Comparison of ENCODE assay signal across 13 cellular contexts in genomic region chr22:27512283-27512761, GRCh38.
DNase-seq lines count a peak whose midpoint lies in the region; ATAC-seq and TF ChIP-seq lines count a peak whose summit lies in the region.
"Had no signal": no experiment of that assay in that cellular context is flagged by ENCODE, and none has a peak within 500 bp of the region (broad histone marks: within the 10 kb centered on the region; RNA-seq: fewer than 3 reads in every experiment).

No MANE protein-coding gene starts in this region.

- peaks cover 23% of the 10 kb centered on the region for H3K27me3 Mint-ChIP-seq in mesothelial cell of epicardium (ENCODE audit: low read depth)
- H3K27me3 Mint-ChIP-seq in GM23338 (ENCODE audit: insufficient read depth, low read depth, poor library complexity), result no peaks in the 10 kb centered on the region

- ATAC-seq in GM23338, result no peak

- H3K79me2 ChIP-seq in GM23338 (replicated peaks; ENCODE audit: insufficient read depth), result no peaks in the 10 kb centered on the region

- H3K27ac Mint-ChIP-seq in mesothelial cell of epicardium (peak overlapping the region; percentile 96), GM23338 (no peak overlapping the region)
- H3K27ac Mint-ChIP-seq: activated naive CD8-positive, alpha-beta T cell treated with anti-CD3 and anti-CD28 coated beads for 36 hours had no signal

- no peaks in the 10 kb centered on the region for H3K4me1 ChIP-seq in GM23338 (ENCODE audit: insufficient read depth)
- H3K4me1 ChIP-seq: BE2C had no signal

- no peak overlapping the region for H3K4me2 ChIP-seq in GM23338

- no peaks in the 10 kb centered on the region for H3F3A ChIP-seq in GM23338 (replicated peaks; ENCODE audit: low read depth)

- no peaks in the 10 kb centered on the region for H3K36me3 Mint-ChIP-seq in mesothelial cell of epicardium
- H3K36me3 Mint-ChIP-seq in GM23338 (ENCODE audit: low read depth), result no peaks in the 10 kb centered on the region
- H3K36me3 Mint-ChIP-seq: activated naive CD8-positive, alpha-beta T cell treated with anti-CD3 and anti-CD28 coated beads for 36 hours had no signal

- DNase-seq in 8988T (peak; percentile 47), NCI-H2029 (lab: John Stamatoyannopoulos, UW) (peak; percentile 31), epithelial cell of esophagus (ENCODE audit: low read depth) (peak; percentile 100), mesothelial cell of epicardium (ENCODE audit: low spot score in 2 of 2, unreplicated experiment in 2 of 2) (peak in 1 of 2 experiments; percentile 69), NCI-H146 treated with DMSO at 0.1 percent for 48 hours (lab: John Stamatoyannopoulos, UW; ENCODE audit: unreplicated experiment) (no peak), GM23338 (ENCODE audit: low spot score) (no peak), midbrain (lab: John Stamatoyannopoulos, UW) (no peak)
- no peak for DNase-seq in activated CD4-positive, alpha-beta T cell treated with anti-CD3 and anti-CD28 coated beads for 4 hours
- DNase-seq: activated naive CD8-positive, alpha-beta T cell treated with anti-CD3 and anti-CD28 coated beads for 36 hours; BE2C; kidney glomerular epithelial cell; NCI-H1436 treated with DMSO at 0.1 percent for 48 hours; T-helper 9 cell had no signal

- H4K20me1 ChIP-seq in GM23338 (replicated peaks; ENCODE audit: insufficient read depth), result no peaks in the 10 kb centered on the region

- H3K27ac ChIP-seq in GM23338 (ENCODE audit: low read depth), result no peak overlapping the region

- H3K4me3 ChIP-seq in epithelial cell of esophagus (ENCODE audit: low read length) (no peak overlapping the region), GM23338 (no peak overlapping the region)

- H3K9me2 ChIP-seq in GM23338 (ENCODE audit: insufficient read depth), result no peaks in the 10 kb centered on the region

- H3K4me1 Mint-ChIP-seq in mesothelial cell of epicardium (peaks cover 38% of the 10 kb centered on the region), GM23338 (no peaks in the 10 kb centered on the region; the same call in 1 of the 3 replicates)
- H3K4me1 Mint-ChIP-seq: activated naive CD8-positive, alpha-beta T cell treated with anti-CD3 and anti-CD28 coated beads for 36 hours had no signal

- H3K9me3 Mint-ChIP-seq in mesothelial cell of epicardium (no peaks in the 10 kb centered on the region), GM23338 (no peaks in the 10 kb centered on the region)
- H3K9me3 Mint-ChIP-seq: activated naive CD8-positive, alpha-beta T cell treated with anti-CD3 and anti-CD28 coated beads for 36 hours had no signal

- no peaks in the 10 kb centered on the region for H3K27me3 ChIP-seq in GM23338 (ENCODE audit: insufficient read depth)
- H3K27me3 ChIP-seq: BE2C had no signal

- TF ChIP-seq CTCF in epithelial cell of esophagus (IDR thresholded peaks at IDR 0.05; ENCODE audit: insufficient read depth, low read depth, low read length, missing control alignments), result no peak
- no peak for TF ChIP-seq CTCF in mesothelial cell of epicardium (IDR thresholded peaks at IDR 0.05; ENCODE audit: unreplicated experiment)
- no peak for TF ChIP-seq CTCF in GM23338 (conservative IDR thresholded peaks at IDR 0.05; ENCODE audit: low read depth in 2 of 2)

- H3K4me3 Mint-ChIP-seq in mesothelial cell of epicardium (no peak overlapping the region), GM23338 (no peak overlapping the region)
- H3K4me3 Mint-ChIP-seq: activated naive CD8-positive, alpha-beta T cell treated with anti-CD3 and anti-CD28 coated beads for 36 hours had no signal

- H2AFZ ChIP-seq in GM23338, result no peak overlapping the region

- no peaks in the 10 kb centered on the region for H3K36me3 ChIP-seq in GM23338 (ENCODE audit: insufficient read depth)
- H3K36me3 ChIP-seq: BE2C had no signal

TF ChIP-seq in GM23338, 12 proteins besides CTCF, POLR2A, EP300 and RAD21:
- TF ChIP-seq CREB1 (CRISPR knock-in tag; IDR thresholded peaks at IDR 0.05; ENCODE audit: low read depth) (no peak), EZH2 (IDR thresholded peaks at IDR 0.05; ENCODE audit: low read depth, unreplicated experiment) (no peak), ZNF114 (CRISPR knock-in tag; IDR thresholded peaks at IDR 0.05) (no peak), ZNF462 (CRISPR knock-in tag; IDR thresholded peaks at IDR 0.05) (no peak), POLR2AphosphoS5 (IDR thresholded peaks at IDR 0.05; ENCODE audit: low read depth) (no peak), ETS1 (IDR thresholded peaks at IDR 0.05) (no peak), NANOG (IDR thresholded peaks at IDR 0.05; ENCODE audit: borderline replicate concordance) (no peak)

Comparison
In these comparisons a context has a peak if more than half of its experiments do, and no peak if none do; other contexts are left out.
1. DNase-seq: peak in 8988T (single experiment), NCI-H2029 (single experiment) and epithelial cell of esophagus (single experiment); none in activated CD4-positive, alpha-beta T cell treated with anti-CD3 and anti-CD28 coated beads for 4 hours (0 of 2), NCI-H146 treated with DMSO at 0.1 percent for 48 hours (single experiment), GM23338 (single experiment) and midbrain (single experiment).